In the genomic region with DNA sequence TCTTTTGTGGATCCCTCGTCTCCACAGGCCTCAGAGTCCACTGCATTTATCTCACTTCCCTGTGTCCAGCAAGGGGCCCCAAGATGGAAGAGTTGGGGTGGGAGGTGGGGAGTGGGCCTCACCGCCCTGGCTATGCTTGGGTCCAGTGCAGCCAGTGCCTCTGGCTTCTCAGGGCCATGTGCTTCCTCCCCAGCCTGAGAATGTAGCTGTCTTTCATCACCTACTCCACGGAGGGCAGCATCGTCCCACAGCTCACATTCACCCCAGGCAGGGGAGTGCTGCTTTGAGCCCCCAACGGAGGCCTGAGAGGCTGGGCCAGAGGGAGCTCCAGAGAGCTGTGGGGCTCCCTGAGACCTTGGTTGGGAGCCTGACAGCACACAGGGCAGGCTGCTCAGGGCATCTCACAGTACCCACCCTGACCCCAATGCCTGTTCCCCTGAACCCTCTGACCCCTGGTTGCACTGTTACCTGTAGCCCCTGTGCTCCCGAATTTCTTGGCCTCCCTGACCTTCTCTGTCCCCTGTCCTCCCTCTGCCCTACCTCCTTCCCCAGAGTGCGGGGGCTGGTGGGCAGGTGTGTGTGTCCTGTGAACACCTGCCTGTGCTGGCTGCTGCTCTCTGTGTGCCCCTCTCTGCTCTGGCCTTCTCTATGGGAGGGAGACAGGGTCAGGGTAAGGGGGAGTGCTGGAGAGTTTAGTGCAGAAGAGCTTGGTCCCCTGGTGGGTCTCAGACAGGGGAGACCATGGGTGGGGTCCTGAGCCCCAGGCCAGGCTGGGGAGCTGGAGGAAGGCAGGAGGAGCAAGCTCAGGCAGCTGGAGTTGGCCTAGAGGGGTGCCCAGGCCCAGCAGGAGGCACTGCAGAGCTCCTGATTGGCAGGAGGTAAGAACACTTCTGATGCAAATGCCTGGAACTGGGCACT, we compare ENCODE assay signal across 11 cellular contexts. TPM values are rescaled to one million over a fixed set of nuclear protein-coding genes. Genes with fewer than 3 reads are reported as not detected.
DNase-seq lines count a peak whose midpoint lies in the region; ATAC-seq and TF ChIP-seq lines count a peak whose summit lies in the region.
"Had no signal": no experiment of that assay in that cellular context is flagged by ENCODE, and none has a peak within 500 bp of the region (broad histone marks: within the 10 kb centered on the region; RNA-seq: fewer than 3 reads in every experiment).

No MANE protein-coding gene starts in this region.

- H3K4me1 ChIP-seq in osteoblast (ENCODE audit: insufficient read depth, low read length): peaks cover 25% of the 10 kb centered on the region

- peak overlapping the region; percentile 59 for H3K4me2 ChIP-seq in osteoblast (ENCODE audit: insufficient read depth, low read length)

- no peaks in the 10 kb centered on the region for H3K36me3 Mint-ChIP-seq in endothelial cell (ENCODE audit: low read depth, unreplicated experiment)

- H3K79me2 ChIP-seq in osteoblast (ENCODE audit: insufficient read depth, low read length): no peaks in the 10 kb centered on the region

- H3K4me3 ChIP-seq in osteoblast (ENCODE audit: insufficient read depth, low read length): no peak overlapping the region

- DNase-seq in ELR (ENCODE audit: low read depth) (peak; percentile 15), M059J (ENCODE audit: low read depth) (peak; percentile 36), endothelial cell (ENCODE audit: low spot score) (no peak), osteoblast (ENCODE audit: insufficient read length, low spot score, missing footprints) (no peak), OCI-M1 (lab: John Stamatoyannopoulos, UW) (no peak), ecto neural progenitor cell (ENCODE audit: low spot score) (no peak), NCI-H2171 (lab: John Stamatoyannopoulos, UW) (no peak)
- DNase-seq: activated CD4-positive, alpha-beta T cell treated with anti-CD3 and anti-CD28 coated beads, Interleukin-2, amount 50 U/mL, for 1 hour; hippocampal formation; MM.1S had no signal

- H3K9me3 ChIP-seq in osteoblast (ENCODE audit: low read depth, low read length): no peaks in the 10 kb centered on the region

- H3K27me3 Mint-ChIP-seq in endothelial cell (ENCODE audit: unreplicated experiment): peaks cover 9% of the 10 kb centered on the region

- TF ChIP-seq CTCF in endothelial cell (IDR thresholded peaks at IDR 0.05; ENCODE audit: unreplicated experiment): no peak
- TF ChIP-seq CTCF in osteoblast (IDR thresholded peaks at IDR 0.05; ENCODE audit: extremely low read depth, low read depth, low read length): peak; percentile 5

- H3K27ac Mint-ChIP-seq in endothelial cell (ENCODE audit: unreplicated experiment): no peak overlapping the region

- H4K20me1 ChIP-seq in osteoblast (ENCODE audit: insufficient read depth, low read length): no peaks in the 10 kb centered on the region

- H3K9me3 Mint-ChIP-seq in endothelial cell (ENCODE audit: unreplicated experiment): no peaks in the 10 kb centered on the region

- H3K4me1 Mint-ChIP-seq in endothelial cell (ENCODE audit: unreplicated experiment): peaks cover 14% of the 10 kb centered on the region

- H3K36me3 ChIP-seq in osteoblast (ENCODE audit: insufficient read depth, low read length): no peaks in the 10 kb centered on the region

- no peak for ATAC-seq in HG03442 (IDR thresholded peaks at IDR 0.05; ENCODE audit: unreplicated experiment)

- H2AFZ ChIP-seq in osteoblast (ENCODE audit: low read length): peak overlapping the region; percentile 69

- peak overlapping the region; percentile 46 for H3K27ac ChIP-seq in osteoblast (ENCODE audit: low read depth, low read length)

- H3K27me3 ChIP-seq in osteoblast (ENCODE audit: insufficient read depth, low read length): peaks cover 3% of the 10 kb centered on the region

- peak overlapping the region; percentile 71 for H3K4me3 Mint-ChIP-seq in endothelial cell (ENCODE audit: unreplicated experiment)

RNA-seq across cellular contexts. Expression of a gene that starts 19.6 kb away (rescaled TPM):
- total RNA-seq in M059J (2014; rRNA removed; shearing (Covaris generic)): 0.62 and 0.79 TPM in 2 replicates
- total RNA-seq in endothelial cell (ENCODE audit: unreplicated experiment) (0.41 TPM), osteoblast (under 0.01 and 0.29 TPM in 2 replicates)

RNA-seq across cellular contexts. Expression of a gene that starts 55.5 kb away (rescaled TPM):
- total RNA-seq in M059J (2014; rRNA removed; shearing (Covaris generic)): not detected in 2 replicates
- not detected for total RNA-seq in endothelial cell (ENCODE audit: unreplicated experiment)
- not detected in 2 replicates for total RNA-seq in osteoblast

Comparison
In these comparisons a context has a peak if more than half of its experiments do, and no peak if none do; other contexts are left out.
1. DNase-seq: peak in ELR (single experiment) and M059J (single experiment); none in endothelial cell (single experiment), osteoblast (single experiment), OCI-M1 (single experiment), ecto neural progenitor cell (single experiment) and NCI-H2171 (single experiment).